In the genomic region with DNA sequence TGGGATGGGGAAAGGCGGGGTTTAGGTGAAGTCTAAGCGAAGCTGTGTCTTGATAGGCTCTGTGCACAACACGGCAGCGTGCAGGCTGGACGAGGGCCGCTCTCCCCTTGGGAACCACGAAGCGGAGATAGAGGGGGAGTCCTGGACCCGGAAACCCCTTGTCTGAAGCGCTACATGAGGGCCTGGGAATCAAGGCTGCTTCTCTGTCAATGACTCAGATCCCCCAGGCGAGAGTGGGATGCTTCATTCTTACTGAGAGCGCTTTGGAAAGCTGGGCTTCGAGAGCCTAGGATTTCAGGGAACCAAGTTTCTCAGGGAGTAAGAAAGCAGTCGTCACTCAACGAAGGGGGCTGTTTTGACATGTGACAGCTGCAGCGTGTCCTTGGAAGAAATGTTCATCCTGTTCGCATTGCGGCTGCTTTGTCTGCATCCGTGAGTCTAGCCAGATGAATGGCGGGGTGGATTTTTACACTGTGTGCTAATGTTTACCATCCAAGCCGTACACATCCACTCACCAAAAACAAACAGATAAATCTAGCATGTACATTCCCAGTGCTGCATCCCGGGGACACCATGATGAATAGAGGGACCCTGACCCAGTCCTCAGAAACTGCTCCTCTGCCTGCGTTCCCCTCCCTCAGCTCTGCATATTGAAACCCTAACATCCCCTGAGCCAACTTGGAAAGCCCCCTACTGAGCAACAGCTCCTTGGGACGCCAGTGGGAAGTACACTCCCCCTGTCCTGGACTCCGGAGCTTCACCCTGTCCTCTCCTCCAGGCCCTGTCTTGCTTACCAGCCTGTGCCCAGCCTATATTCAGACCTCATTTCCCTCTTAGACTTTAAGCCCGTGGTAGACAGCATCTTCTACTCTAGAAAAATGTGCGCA, we compare ENCODE assay signal across 13 cellular contexts. TPM values are rescaled to one million over a fixed set of nuclear protein-coding genes. Genes with fewer than 3 reads are reported as not detected.
DNase-seq lines count a peak whose midpoint lies in the region; ATAC-seq and TF ChIP-seq lines count a peak whose summit lies in the region.
"Had no signal": no experiment of that assay in that cellular context is flagged by ENCODE, and none has a peak within 500 bp of the region (broad histone marks: within the 10 kb centered on the region; RNA-seq: fewer than 3 reads in every experiment).

No MANE protein-coding gene starts in this region.

- H2AFZ ChIP-seq in neural cell (ENCODE audit: low read depth, low read length), result peak overlapping the region; percentile 25

- peak; percentile 69 for TF ChIP-seq EP300 in neural cell (conservative IDR thresholded peaks at IDR 0.05; ENCODE audit: poor library complexity, severe bottlenecking)

- TF ChIP-seq CTCF in neural cell (IDR thresholded peaks at IDR 0.05; ENCODE audit: poor library complexity, severe bottlenecking) (no peak), GM13977 (IDR thresholded peaks at IDR 0.05; ENCODE audit: extremely low read depth, insufficient read depth, missing control alignments) (no peak)

- H3K9me2 ChIP-seq in neural cell (ENCODE audit: insufficient read depth, low read length), result no peaks in the 10 kb centered on the region

- H3K27me3 ChIP-seq in duodenal mucosa (ENCODE audit: control insufficient read depth in 1 of 2, insufficient read depth in 2 of 2, low read length in 2 of 2) (no peaks in the 10 kb centered on the region), neural cell (ENCODE audit: insufficient read depth, low read depth, low read length) (no peaks in the 10 kb centered on the region)

- no peaks in the 10 kb centered on the region for H3K79me2 ChIP-seq in neural cell (replicated peaks; ENCODE audit: insufficient read depth, low read length)

- H3K4me1 ChIP-seq in duodenal mucosa (ENCODE audit: control insufficient read depth in 1 of 2, insufficient read depth in 2 of 2, low read length in 2 of 2), result peaks cover 7 to 9% of the 10 kb centered on the region in 2 donors
- H3K4me1 ChIP-seq: A549 had no signal

- H3K36me3 ChIP-seq in duodenal mucosa (ENCODE audit: control insufficient read depth in 1 of 2, insufficient read depth in 2 of 2, low read length in 2 of 2), result no peaks in the 10 kb centered on the region
- H3K36me3 ChIP-seq in neural cell (ENCODE audit: insufficient read depth, low read length), result no peaks in the 10 kb centered on the region

- H4K20me1 ChIP-seq in neural cell (ENCODE audit: insufficient read depth), result no peaks in the 10 kb centered on the region

- peak overlapping the region; percentile 10 for H3K27ac ChIP-seq in duodenal mucosa (ENCODE audit: low read depth, low read length)
- H3K27ac ChIP-seq in neural cell (ENCODE audit: low read length), result peak overlapping the region; percentile 59
- H3K27ac ChIP-seq: A549 had no signal

- H3K4me3 ChIP-seq in duodenal mucosa (ENCODE audit: low read depth in 1 of 2, low read length in 2 of 2), result no peak overlapping the region
- peak overlapping the region; percentile 46 for H3K4me3 ChIP-seq in neural cell (ENCODE audit: low read length)
- H3K4me3 ChIP-seq: A549 had no signal

- no peak for TF ChIP-seq RAD21 in neural cell (conservative IDR thresholded peaks at IDR 0.05)

- no peak overlapping the region for H3K9ac ChIP-seq in duodenal mucosa (ENCODE audit: low read depth in 1 of 2, low read length in 2 of 2)
- peak overlapping the region; percentile 46 for H3K9ac ChIP-seq in neural cell (ENCODE audit: low read length)

- no peaks in the 10 kb centered on the region for H3F3A ChIP-seq in neural cell (ENCODE audit: insufficient read depth, low read length, poor library complexity, severe bottlenecking)

- DNase-seq in NCI-H82 (lab: John Stamatoyannopoulos, UW), result peak; percentile 16
- no peak for DNase-seq in NCI-H82 treated with DMSO at 0.1 percent for 48 hours (lab: John Stamatoyannopoulos, UW; ENCODE audit: unreplicated experiment)
- peak; percentile 13 for DNase-seq in NCI-H2227 treated with DMSO at 0.1 percent for 48 hours (lab: John Stamatoyannopoulos, UW)
- DNase-seq in GM13977 (ENCODE audit: low spot score), result no peak
- no peak for DNase-seq in epidermal melanocyte (ENCODE audit: insufficient read length, low spot score)
- DNase-seq: activated B cell treated with CpG ODN at 0.5 μM for 24 hours; naive B cell; NCI-H2107; stimulated activated naive CD4-positive, alpha-beta T cell had no signal

- peak overlapping the region; percentile 20 for H3K4me2 ChIP-seq in neural cell (ENCODE audit: low read length)
- H3K4me2 ChIP-seq: A549 had no signal

- ATAC-seq in GM21576 (IDR thresholded peaks at IDR 0.05; ENCODE audit: unreplicated experiment), result no peak

- in situ Hi-C loops in GM13977 (cut with MboI; ENCODE audit: low pct_unique_long_range_greater_than_20kb, low sequenced_read_pairs, unreplicated experiment), result no loop called here

- H3K9me3 ChIP-seq in duodenal mucosa (ENCODE audit: control insufficient read depth in 1 of 2, low read length in 2 of 2), result no peaks in the 10 kb centered on the region
- H3K9me3 ChIP-seq in neural cell (ENCODE audit: low read length), result no peaks in the 10 kb centered on the region
- H3K9me3 ChIP-seq: A549 had no signal

TF ChIP-seq in neural cell, 6 proteins besides CTCF, POLR2A, EP300 and RAD21:
- TF ChIP-seq TAF1 (IDR thresholded peaks at IDR 0.05; ENCODE audit: low read depth) (no peak), POLR2AphosphoS5 (IDR thresholded peaks at IDR 0.05) (peak; percentile 43), EZH2 (IDR thresholded peaks at IDR 0.05; ENCODE audit: borderline replicate concordance, insufficient read depth, low read length, poor library complexity, severe bottlenecking) (no peak), MXI1 (conservative IDR thresholded peaks at IDR 0.05; ENCODE audit: poor library complexity, severe bottlenecking) (no peak), SMC3 (conservative IDR thresholded peaks at IDR 0.05; ENCODE audit: poor library complexity) (no peak)
- TF ChIP-seq, protein P1, sequence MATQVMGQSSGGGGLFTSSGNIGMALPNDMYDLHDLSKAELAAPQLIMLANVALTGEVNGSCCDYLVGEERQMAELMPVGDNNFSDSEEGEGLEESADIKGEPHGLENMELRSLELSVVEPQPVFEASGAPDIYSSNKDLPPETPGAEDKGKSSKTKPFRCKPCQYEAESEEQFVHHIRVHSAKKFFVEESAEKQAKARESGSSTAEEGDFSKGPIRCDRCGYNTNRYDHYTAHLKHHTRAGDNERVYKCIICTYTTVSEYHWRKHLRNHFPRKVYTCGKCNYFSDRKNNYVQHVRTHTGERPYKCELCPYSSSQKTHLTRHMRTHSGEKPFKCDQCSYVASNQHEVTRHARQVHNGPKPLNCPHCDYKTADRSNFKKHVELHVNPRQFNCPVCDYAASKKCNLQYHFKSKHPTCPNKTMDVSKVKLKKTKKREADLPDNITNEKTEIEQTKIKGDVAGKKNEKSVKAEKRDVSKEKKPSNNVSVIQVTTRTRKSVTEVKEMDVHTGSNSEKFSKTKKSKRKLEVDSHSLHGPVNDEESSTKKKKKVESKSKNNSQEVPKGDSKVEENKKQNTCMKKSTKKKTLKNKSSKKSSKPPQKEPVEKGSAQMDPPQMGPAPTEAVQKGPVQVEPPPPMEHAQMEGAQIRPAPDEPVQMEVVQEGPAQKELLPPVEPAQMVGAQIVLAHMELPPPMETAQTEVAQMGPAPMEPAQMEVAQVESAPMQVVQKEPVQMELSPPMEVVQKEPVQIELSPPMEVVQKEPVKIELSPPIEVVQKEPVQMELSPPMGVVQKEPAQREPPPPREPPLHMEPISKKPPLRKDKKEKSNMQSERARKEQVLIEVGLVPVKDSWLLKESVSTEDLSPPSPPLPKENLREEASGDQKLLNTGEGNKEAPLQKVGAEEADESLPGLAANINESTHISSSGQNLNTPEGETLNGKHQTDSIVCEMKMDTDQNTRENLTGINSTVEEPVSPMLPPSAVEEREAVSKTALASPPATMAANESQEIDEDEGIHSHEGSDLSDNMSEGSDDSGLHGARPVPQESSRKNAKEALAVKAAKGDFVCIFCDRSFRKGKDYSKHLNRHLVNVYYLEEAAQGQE (IDR thresholded peaks at IDR 0.05; ENCODE audit: borderline replicate concordance), result peak; percentile 88

RNA-seq across cellular contexts. Expression of a gene that starts 24.5 kb away (rescaled TPM):
- 93.2 and 127 TPM in 2 replicates for polyA plus RNA-seq in neural cell
- polyA minus RNA-seq in neural cell, result 57.2 and 58.9 TPM in 2 replicates

RNA-seq across cellular contexts. Expression of a gene that starts 31.8 kb away (rescaled TPM):
- polyA plus RNA-seq in neural cell, result 0.56 TPM in 1 of 2 replicates, not detected in the other
- polyA minus RNA-seq in neural cell, result 0.23 TPM in 1 of 2 replicates, not detected in the other

RNA-seq across cellular contexts. Expression of a gene that starts 51.5 kb away (rescaled TPM):
- 19.6 and 24.0 TPM in 2 replicates for polyA plus RNA-seq in neural cell
- polyA minus RNA-seq in neural cell, result 42.1 and 47.1 TPM in 2 replicates

RNA-seq across cellular contexts. Expression of a gene that starts 51.9 kb away (rescaled TPM):
- 2.5 and 4.7 TPM in 2 replicates for polyA plus RNA-seq in neural cell
- polyA minus RNA-seq in neural cell, result 6.6 and 9.0 TPM in 2 replicates

Comparison
In these comparisons a context has a peak if more than half of its experiments do, and no peak if none do; other contexts are left out.
1. DNase-seq: peak in NCI-H82 (single experiment) and NCI-H2227 treated with DMSO at 0.1 percent for 48 hours (single experiment); none in NCI-H82 treated with DMSO at 0.1 percent for 48 hours (single experiment), GM13977 (single experiment) and epidermal melanocyte (single experiment).